In genomic region chr19:42546831-42547500, GRCh38 we compare ENCODE assay signal across 23 cellular contexts. TPM values are rescaled to one million over a fixed set of nuclear protein-coding genes. Genes with fewer than 3 reads are reported as not detected.
DNase-seq lines count a peak whose midpoint lies in the region; ATAC-seq, FAIRE-seq and TF ChIP-seq lines count a peak whose summit lies in the region.
"Had no signal": no experiment of that assay in that cellular context is flagged by ENCODE, and none has a peak within 500 bp of the region (broad histone marks: within the 10 kb centered on the region; RNA-seq: fewer than 3 reads in every experiment).

No MANE protein-coding gene starts in this region.

- H3K9ac ChIP-seq in astrocyte (ENCODE audit: low read length): no peak overlapping the region
- H3K9ac ChIP-seq: BLaER1 had no signal

- H3K4me2 ChIP-seq in astrocyte (ENCODE audit: low read length): no peak overlapping the region
- H3K4me2 ChIP-seq: BLaER1 had no signal

- intact Hi-C loops in cardiac septum (cut with DNase I): no loop called here
- intact Hi-C loops in left ventricle myocardium superior (cut with micrococcal nuclease): no loop called here

- ATAC-seq in left ventricle myocardium superior: no peak
- ATAC-seq: GM12878 had no signal

- no peaks in the 10 kb centered on the region for H3K4me1 ChIP-seq in astrocyte (ENCODE audit: insufficient read depth, low read length)

- DNase-seq in cardiac septum (ENCODE audit: low spot score) (peak; percentile 41), left ventricle myocardium superior (no peak), astrocyte (ENCODE audit: low read depth) (no peak), mesenteric fat pad (ENCODE audit: low spot score) (peak; percentile 53), CD1c-positive myeloid dendritic cell (ENCODE audit: extremely low spot score) (no peak), NCI-H345 treated with DMSO at 0.1 percent for 48 hours (lab: John Stamatoyannopoulos, UW; ENCODE audit: unreplicated experiment) (no peak), middle frontal gyrus (ENCODE audit: extremely low spot score, low spot score) (no peak)
- DNase-seq: 8988T; CD8-positive, alpha-beta memory T cell; COR-L47; DMS 273 treated with DMSO at 0.1 percent for 48 hours; DMS53; DND-41; EL; HCEC 1CT; HFFc6 had no signal

- TF ChIP-seq CTCF in astrocyte (IDR thresholded peaks at IDR 0.05; ENCODE audit: insufficient read depth, low read depth, low read length): no peak

- H3K27ac Mint-ChIP-seq in astrocyte (ENCODE audit: unreplicated experiment): peak overlapping the region; percentile 47
- H3K27ac Mint-ChIP-seq: CD8-positive, alpha-beta memory T cell; HFFc6 had no signal

- no peaks in the 10 kb centered on the region for H3K36me3 ChIP-seq in astrocyte (ENCODE audit: insufficient read depth, low read length)
- H3K36me3 ChIP-seq: BLaER1 had no signal

- no peak overlapping the region for H3K4me3 ChIP-seq in astrocyte (ENCODE audit: insufficient read depth, low read depth, low read length)
- H3K4me3 ChIP-seq: BLaER1, GM12878 had no signal

- no peaks in the 10 kb centered on the region for H3K79me2 ChIP-seq in astrocyte (ENCODE audit: insufficient read depth, low read length)

- no peak overlapping the region for H2AFZ ChIP-seq in astrocyte (ENCODE audit: low read depth, low read length)

- no peaks in the 10 kb centered on the region for H3K27me3 ChIP-seq in astrocyte (ENCODE audit: insufficient read depth, low read length)

- H3K4me1 Mint-ChIP-seq in astrocyte (ENCODE audit: low read depth, unreplicated experiment): no peaks in the 10 kb centered on the region
- H3K4me1 Mint-ChIP-seq: CD14-positive monocyte; CD8-positive, alpha-beta memory T cell had no signal

- no peak for FAIRE-seq in astrocyte (lab: Jason Lieb, UNC)
- FAIRE-seq: GM12878 had no signal

- H4K20me1 ChIP-seq in astrocyte (ENCODE audit: insufficient read depth, low read length): no peaks in the 10 kb centered on the region

- H3K27me3 Mint-ChIP-seq in astrocyte (ENCODE audit: low read depth, unreplicated experiment): peaks cover 77% of the 10 kb centered on the region

- H3K27ac ChIP-seq in astrocyte (ENCODE audit: low read depth, low read length): no peak overlapping the region
- H3K27ac ChIP-seq: BLaER1, HL-60 had no signal

- H3K9me3 Mint-ChIP-seq in astrocyte (ENCODE audit: unreplicated experiment): peaks cover 50% of the 10 kb centered on the region

- no peak overlapping the region for H3K4me3 Mint-ChIP-seq in astrocyte (ENCODE audit: unreplicated experiment)
- H3K4me3 Mint-ChIP-seq: CD8-positive, alpha-beta memory T cell; HFFc6 had no signal

- H3K36me3 Mint-ChIP-seq in astrocyte (ENCODE audit: low read depth, unreplicated experiment): peaks cover 3% of the 10 kb centered on the region

- H3K9me3 ChIP-seq in astrocyte (ENCODE audit: insufficient read depth, low read depth, low read length): no peaks in the 10 kb centered on the region

RNA-seq across cellular contexts. Expression of gene CEACAM1, which starts 18.7 kb away (rescaled TPM):
- total RNA-seq in cardiac septum (2.8 TPM), left ventricle myocardium superior (4.0 TPM), astrocyte (1.1 and 1.7 TPM in 2 replicates), mesenteric fat pad (25.6 TPM)
- total RNA-seq: HFFc6, HT1080 had no signal

RNA-seq across cellular contexts. Expression of gene CEACAM8, which starts 47.8 kb away (rescaled TPM):
- total RNA-seq in cardiac septum (0.35 TPM), left ventricle myocardium superior (not detected), astrocyte (not detected in 2 replicates), mesenteric fat pad (0.13 TPM)
- total RNA-seq: A673; CD8-positive, alpha-beta memory T cell; GM12878; H4; HFFc6; HT1080 had no signal

Comparison
In these comparisons a context has a peak if more than half of its experiments do, and no peak if none do; other contexts are left out.
1. DNase-seq: peak in cardiac septum (single experiment) and mesenteric fat pad (single experiment); none in left ventricle myocardium superior (single experiment), astrocyte (single experiment), CD1c-positive myeloid dendritic cell (single experiment), NCI-H345 treated with DMSO at 0.1 percent for 48 hours (single experiment) and middle frontal gyrus (single experiment).